In the genomic region with DNA sequence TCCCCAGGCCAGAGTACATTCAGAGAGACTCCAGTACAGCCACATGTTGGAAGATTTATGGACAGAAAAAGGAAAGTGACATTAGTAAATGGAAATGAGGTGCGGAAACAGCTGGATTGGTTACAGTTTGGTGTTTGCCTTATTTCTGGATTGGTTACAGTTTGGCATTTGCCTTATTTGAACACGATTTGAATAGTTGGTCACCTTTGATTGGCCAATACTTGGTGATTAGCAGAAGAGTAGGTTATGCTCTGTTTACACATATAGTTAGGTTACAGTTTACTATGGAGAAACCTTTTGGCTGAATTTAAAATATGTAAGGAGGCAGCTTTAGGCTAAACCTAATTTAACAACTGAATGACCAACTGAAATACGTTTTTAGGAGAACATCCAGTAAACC, we compare ENCODE assay signal across 27 cellular contexts.
"Had no signal": no experiment of that assay in that cellular context is flagged by ENCODE, and none has a peak within 500 bp of the region (broad histone marks: within the 10 kb centered on the region; RNA-seq: fewer than 3 reads in every experiment).

No MANE protein-coding gene starts in this region.

- FAIRE-seq: endometrium, kidney had no signal

- ATAC-seq: effector memory CD8-positive, alpha-beta T cell; esophagus mucosa; gastrocnemius medialis; heart right ventricle; left colon; left lung; left ventricle myocardium superior; lower lobe of right lung; mucosa of descending colon had no signal

- DNase-seq: colonic mucosa; cortex of kidney; effector CD8-positive, alpha-beta T cell; effector memory CD8-positive, alpha-beta T cell; endodermal cell; erythroblast; esophagus squamous epithelium; foreskin fibroblast; foreskin melanocyte; gastrocnemius medialis; glutamatergic neuron; head of caudate nucleus; heart right ventricle; hypothalamus; immature natural killer cell; islet precursor cell; kidney; kidney glomerular epithelial cell; left colon; left lung; left ventricle myocardium superior; lower lobe of right lung; mesenchymal stem cell; mucosa of descending colon; naive B cell had no signal
